Comparison of ENCODE assay signal across 1 cellular context in the genomic region with DNA sequence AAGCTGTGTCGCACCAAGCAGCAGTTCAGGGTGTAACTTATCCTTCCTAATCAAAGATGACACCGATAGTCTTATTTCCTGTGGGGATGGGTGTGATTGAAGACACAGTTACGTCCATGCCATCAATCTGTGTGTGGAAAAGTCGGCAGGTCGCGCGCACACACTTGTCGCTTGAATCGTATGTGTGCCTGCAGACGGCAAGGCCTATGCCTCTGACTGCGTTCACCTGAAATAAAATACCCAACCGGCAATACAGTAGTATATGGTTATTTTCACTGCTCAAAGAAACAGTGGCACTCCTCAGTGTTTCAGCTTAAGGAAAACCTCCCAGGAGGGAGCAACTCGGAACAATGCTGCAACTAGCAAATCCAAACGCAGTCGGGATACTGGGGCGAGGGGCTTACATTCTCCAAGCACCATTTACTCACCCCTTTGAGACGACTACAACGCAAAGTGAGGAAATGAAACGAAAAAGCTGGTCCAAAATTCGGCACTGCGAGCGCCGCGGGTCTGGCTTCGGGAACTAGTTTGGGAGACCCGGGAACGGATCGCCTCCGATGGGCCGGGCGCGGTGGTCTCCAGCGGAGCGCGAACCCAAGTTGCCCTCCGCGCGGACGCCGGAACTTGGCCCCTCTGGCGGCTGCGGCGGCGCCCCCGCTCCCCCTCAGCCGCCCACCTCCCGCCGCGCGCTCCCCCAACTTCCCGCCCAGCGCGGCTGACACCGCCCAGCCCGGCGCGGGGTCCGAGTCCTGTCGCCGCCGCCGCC.
A peak's percentile ranks its signal among the peaks of the same experiment; 100 is the strongest.
TF ChIP-seq lines count a peak whose summit lies in the region.

No MANE protein-coding gene starts in this region.

TF ChIP-seq in GM12878, 131 proteins besides CTCF, POLR2A, EP300 and RAD21 (continued from another document):
- TF ChIP-seq GATAD2B (conservative IDR thresholded peaks at IDR 0.05; ENCODE audit: low read depth) (peak; percentile 38; the same call in 1 of the 2 replicates), EGR1 (IDR thresholded peaks at IDR 0.05; ENCODE audit: borderline replicate concordance in 1 of 2, low read depth in 2 of 2, low read length in 2 of 2) (peak in 1 of 2 experiments; percentile 85; a peak in 2 of 3 replicates)
